In the genomic region with DNA sequence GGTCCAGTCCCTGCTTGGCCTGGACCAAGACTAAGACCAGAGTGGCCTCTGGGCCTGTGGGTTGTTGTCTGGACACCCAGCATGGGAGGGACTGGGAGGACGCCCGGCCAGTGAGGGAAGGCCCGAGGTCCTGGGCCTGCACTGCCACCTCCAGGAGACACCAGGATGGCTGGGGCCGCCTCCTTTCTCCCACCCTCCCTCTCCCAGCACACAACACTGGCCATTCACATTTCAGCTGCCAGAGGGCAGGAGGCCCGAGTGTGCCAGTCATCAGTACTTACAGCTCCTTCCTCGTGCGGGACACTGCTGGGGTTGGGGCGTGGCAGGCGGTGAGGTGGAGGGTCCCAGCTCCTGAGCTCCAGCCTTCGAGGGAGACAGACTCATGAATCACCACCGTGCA, we compare ENCODE assay signal across 27 cellular contexts.
A peak's percentile ranks its signal among the peaks of the same experiment; 100 is the strongest.
DNase-seq lines count a peak whose midpoint lies in the region; ATAC-seq, FAIRE-seq and TF ChIP-seq lines count a peak whose summit lies in the region.
"Had no signal": no experiment of that assay in that cellular context is flagged by ENCODE, and none has a peak within 500 bp of the region (broad histone marks: within the 10 kb centered on the region; RNA-seq: fewer than 3 reads in every experiment).

No MANE protein-coding gene starts in this region.

- intact Hi-C loops in Panc1 (cut with micrococcal nuclease; ENCODE audit: unreplicated experiment) (no loop called here), kidney (cut with DNase I) (no loop called here)

- H3K36me3 ChIP-seq in Panc1 (ENCODE audit: control insufficient read depth, insufficient read depth, low read length) (no peaks in the 10 kb centered on the region), kidney (ENCODE audit: control insufficient read depth in 1 of 2, insufficient read depth in 2 of 2, low read length in 2 of 2) (no peaks in the 10 kb centered on the region)
- H3K36me3 ChIP-seq: tibial artery had no signal

- H3K27me3 ChIP-seq in Panc1 (ENCODE audit: control insufficient read depth, insufficient read depth, low read length): no peaks in the 10 kb centered on the region

- H3K27ac ChIP-seq in Panc1 (ENCODE audit: low read length) (no peak overlapping the region), kidney (ENCODE audit: low read depth in 2 of 2, low read length in 2 of 2) (no peak overlapping the region)
- H3K27ac ChIP-seq: epithelial cell of prostate, tibial artery had no signal

- no peaks in the 10 kb centered on the region for H3K4me1 Mint-ChIP-seq in activated naive CD8-positive, alpha-beta T cell treated with anti-CD3 and anti-CD28 coated beads, Interleukin-2, amount 10 ng/mL, durations not matched to agents 7 days and 5 days
- H3K4me1 Mint-ChIP-seq in activated naive CD8-positive, alpha-beta T cell treated with anti-CD3 and anti-CD28 coated beads for 36 hours: no peaks in the 10 kb centered on the region
- H3K4me1 Mint-ChIP-seq in stimulated activated effector memory CD8-positive, alpha-beta T cell treated with anti-CD3 and anti-CD28 coated beads, Interleukin-12 subunit alpha, Interleukin-12 subunit beta, amount 100 ng/mL, for 72 hours: no peaks in the 10 kb centered on the region
- H3K4me1 Mint-ChIP-seq in activated CD4-positive, alpha-beta T cell treated with anti-CD3 and anti-CD28 coated beads, Interleukin-2, amount 10 ng/mL, durations not matched to agents 7 days and 5 days: no peaks in the 10 kb centered on the region
- H3K4me1 Mint-ChIP-seq: activated B cell treated with CpG ODN at 0.5 μM for 24 hours; activated CD8-positive, alpha-beta memory T cell treated with anti-CD3 and anti-CD28 coated beads, Interleukin-2, amount 10 ng/mL, durations not matched to agents 7 days and 5 days; CD4-positive, alpha-beta memory T cell had no signal

- FAIRE-seq in kidney (lab: Jason Lieb, UNC): no peak
- FAIRE-seq: A204.1, small intestine had no signal

- in situ Hi-C loops in Panc1 (cut with HindIII; ENCODE audit: low pct_unique_long_range_greater_than_20kb, low sequenced_read_pairs): no loop called here

- BruUV-seq in Panc1 (replicated peaks; lab: Mats Ljungman, UMichigan): no TSS peak

- H3K4me1 ChIP-seq in Panc1 (ENCODE audit: control insufficient read depth, insufficient read depth, low read length) (no peaks in the 10 kb centered on the region; the same call in 1 of the 2 replicates), kidney (ENCODE audit: control insufficient read depth in 1 of 2, insufficient read depth in 1 of 2, low read depth in 1 of 2, low read length in 2 of 2) (peaks cover 0 to 2% of the 10 kb centered on the region in 2 donors)
- H3K4me1 ChIP-seq: tibial artery had no signal

- no peaks in the 10 kb centered on the region for H3K27me3 Mint-ChIP-seq in activated naive CD8-positive, alpha-beta T cell treated with anti-CD3 and anti-CD28 coated beads, Interleukin-2, amount 10 ng/mL, durations not matched to agents 7 days and 5 days
- H3K27me3 Mint-ChIP-seq in activated naive CD8-positive, alpha-beta T cell treated with anti-CD3 and anti-CD28 coated beads for 36 hours: peaks cover 2% of the 10 kb centered on the region
- H3K27me3 Mint-ChIP-seq in activated CD4-positive, alpha-beta T cell treated with anti-CD3 and anti-CD28 coated beads, Interleukin-2, amount 10 ng/mL, durations not matched to agents 7 days and 5 days: no peaks in the 10 kb centered on the region

- no peak overlapping the region for H3K27ac Mint-ChIP-seq in activated naive CD8-positive, alpha-beta T cell treated with anti-CD3 and anti-CD28 coated beads, Interleukin-2, amount 10 ng/mL, durations not matched to agents 7 days and 5 days
- H3K27ac Mint-ChIP-seq in activated naive CD8-positive, alpha-beta T cell treated with anti-CD3 and anti-CD28 coated beads for 36 hours: no peak overlapping the region
- no peak overlapping the region for H3K27ac Mint-ChIP-seq in stimulated activated effector memory CD8-positive, alpha-beta T cell treated with anti-CD3 and anti-CD28 coated beads, Interleukin-12 subunit alpha, Interleukin-12 subunit beta, amount 100 ng/mL, for 72 hours
- no peak overlapping the region for H3K27ac Mint-ChIP-seq in activated CD4-positive, alpha-beta T cell treated with anti-CD3 and anti-CD28 coated beads, Interleukin-2, amount 10 ng/mL, durations not matched to agents 7 days and 5 days
- H3K27ac Mint-ChIP-seq: activated B cell treated with CpG ODN at 0.5 μM for 24 hours; activated CD8-positive, alpha-beta memory T cell treated with anti-CD3 and anti-CD28 coated beads, Interleukin-2, amount 10 ng/mL, durations not matched to agents 7 days and 5 days had no signal

- no peaks in the 10 kb centered on the region for H3K9me3 ChIP-seq in Panc1 (ENCODE audit: control insufficient read depth, insufficient read depth, low read depth, low read length)
- no peaks in the 10 kb centered on the region for H3K9me3 ChIP-seq in kidney (ENCODE audit: control insufficient read depth in 1 of 2, low read length in 2 of 2)
- H3K9me3 ChIP-seq: tibial artery had no signal

- no peak overlapping the region for H3K4me3 ChIP-seq in Panc1 (ENCODE audit: low read depth in 2 of 2, low read length in 2 of 2)
- no peak overlapping the region for H3K4me3 ChIP-seq in kidney (ENCODE audit: low read length in 2 of 2)
- H3K4me3 ChIP-seq: tibial artery had no signal

- H3K36me3 Mint-ChIP-seq in activated naive CD8-positive, alpha-beta T cell treated with anti-CD3 and anti-CD28 coated beads, Interleukin-2, amount 10 ng/mL, durations not matched to agents 7 days and 5 days: no peaks in the 10 kb centered on the region
- no peaks in the 10 kb centered on the region for H3K36me3 Mint-ChIP-seq in activated naive CD8-positive, alpha-beta T cell treated with anti-CD3 and anti-CD28 coated beads for 36 hours
- no peaks in the 10 kb centered on the region for H3K36me3 Mint-ChIP-seq in stimulated activated effector memory CD8-positive, alpha-beta T cell treated with anti-CD3 and anti-CD28 coated beads, Interleukin-12 subunit alpha, Interleukin-12 subunit beta, amount 100 ng/mL, for 72 hours
- no peaks in the 10 kb centered on the region for H3K36me3 Mint-ChIP-seq in activated CD4-positive, alpha-beta T cell treated with anti-CD3 and anti-CD28 coated beads, Interleukin-2, amount 10 ng/mL, durations not matched to agents 7 days and 5 days (ENCODE audit: low read depth)
- H3K36me3 Mint-ChIP-seq: activated CD8-positive, alpha-beta memory T cell treated with anti-CD3 and anti-CD28 coated beads, Interleukin-2, amount 10 ng/mL, durations not matched to agents 7 days and 5 days; CD4-positive, alpha-beta memory T cell had no signal

- TF ChIP-seq CTCF in Panc1 (IDR thresholded peaks at IDR 0.05): no peak; the same call in 1 of the 2 replicates
- TF ChIP-seq CTCF in kidney (IDR thresholded peaks at IDR 0.05; ENCODE audit: borderline replicate concordance, extremely low read depth, insufficient read depth): no peak

- no peak overlapping the region for H3K9ac ChIP-seq in kidney (ENCODE audit: low read length in 2 of 2)

- CTCF ChIA-PET in Panc1 (lab: Charles Lee): no interaction called here
- CTCF ChIA-PET in activated CD4-positive, alpha-beta T cell treated with anti-CD3 and anti-CD28 coated beads, Interleukin-2, amount 10 ng/mL, durations not matched to agents 7 days and 5 days (lab: Charles Lee): no interaction called here

- POLR2A ChIA-PET in activated naive CD8-positive, alpha-beta T cell treated with anti-CD3 and anti-CD28 coated beads, Interleukin-2, amount 10 ng/mL, durations not matched to agents 7 days and 5 days (lab: Charles Lee): no interaction called here
- POLR2A ChIA-PET in Panc1 (lab: Charles Lee): no interaction called here
- POLR2A ChIA-PET in activated CD4-positive, alpha-beta T cell treated with anti-CD3 and anti-CD28 coated beads, Interleukin-2, amount 10 ng/mL, durations not matched to agents 7 days and 5 days (lab: Charles Lee): no interaction called here

- ATAC-seq in activated naive CD8-positive, alpha-beta T cell treated with anti-CD3 and anti-CD28 coated beads, Interleukin-2, amount 10 ng/mL, durations not matched to agents 7 days and 5 days (ENCODE audit: low read depth): no peak
- ATAC-seq in Panc1: peak; percentile 56; the same call in 1 of the 2 replicates
- ATAC-seq in stimulated activated effector memory CD8-positive, alpha-beta T cell treated with anti-CD3 and anti-CD28 coated beads, Interleukin-12 subunit alpha, Interleukin-12 subunit beta, amount 100 ng/mL, for 72 hours: peak; percentile 27
- ATAC-seq: activated CD8-positive, alpha-beta memory T cell treated with anti-CD3 and anti-CD28 coated beads, Interleukin-2, amount 10 ng/mL, durations not matched to agents 7 days and 5 days; left cardiac atrium had no signal

- H3K9me3 Mint-ChIP-seq in activated naive CD8-positive, alpha-beta T cell treated with anti-CD3 and anti-CD28 coated beads, Interleukin-2, amount 10 ng/mL, durations not matched to agents 7 days and 5 days: no peaks in the 10 kb centered on the region
- H3K9me3 Mint-ChIP-seq in activated naive CD8-positive, alpha-beta T cell treated with anti-CD3 and anti-CD28 coated beads for 36 hours: no peaks in the 10 kb centered on the region
- no peaks in the 10 kb centered on the region for H3K9me3 Mint-ChIP-seq in stimulated activated effector memory CD8-positive, alpha-beta T cell treated with anti-CD3 and anti-CD28 coated beads, Interleukin-12 subunit alpha, Interleukin-12 subunit beta, amount 100 ng/mL, for 72 hours
- no peaks in the 10 kb centered on the region for H3K9me3 Mint-ChIP-seq in activated CD4-positive, alpha-beta T cell treated with anti-CD3 and anti-CD28 coated beads, Interleukin-2, amount 10 ng/mL, durations not matched to agents 7 days and 5 days
- H3K9me3 Mint-ChIP-seq: activated B cell treated with CpG ODN at 0.5 μM for 24 hours; CD4-positive, alpha-beta memory T cell had no signal

- no peak overlapping the region for H3K4me3 Mint-ChIP-seq in activated naive CD8-positive, alpha-beta T cell treated with anti-CD3 and anti-CD28 coated beads, Interleukin-2, amount 10 ng/mL, durations not matched to agents 7 days and 5 days
- no peak overlapping the region for H3K4me3 Mint-ChIP-seq in activated naive CD8-positive, alpha-beta T cell treated with anti-CD3 and anti-CD28 coated beads for 36 hours
- H3K4me3 Mint-ChIP-seq in stimulated activated effector memory CD8-positive, alpha-beta T cell treated with anti-CD3 and anti-CD28 coated beads, Interleukin-12 subunit alpha, Interleukin-12 subunit beta, amount 100 ng/mL, for 72 hours: no peak overlapping the region
- no peak overlapping the region for H3K4me3 Mint-ChIP-seq in activated CD4-positive, alpha-beta T cell treated with anti-CD3 and anti-CD28 coated beads, Interleukin-2, amount 10 ng/mL, durations not matched to agents 7 days and 5 days
- H3K4me3 Mint-ChIP-seq: activated B cell treated with CpG ODN at 0.5 μM for 24 hours; activated CD8-positive, alpha-beta memory T cell treated with anti-CD3 and anti-CD28 coated beads, Interleukin-2, amount 10 ng/mL, durations not matched to agents 7 days and 5 days; CD4-positive, alpha-beta memory T cell had no signal

- DNase-seq in activated naive CD8-positive, alpha-beta T cell treated with anti-CD3 and anti-CD28 coated beads, Interleukin-2, amount 10 ng/mL, durations not matched to agents 7 days and 5 days: peak; percentile 20
- no peak for DNase-seq in activated naive CD8-positive, alpha-beta T cell treated with anti-CD3 and anti-CD28 coated beads for 36 hours
- DNase-seq in Panc1 (ENCODE audit: low read depth, low spot score): no peak
- DNase-seq in kidney: peak; percentile 55
- no peak for DNase-seq in stimulated activated effector memory CD8-positive, alpha-beta T cell treated with anti-CD3 and anti-CD28 coated beads, Interleukin-12 subunit alpha, Interleukin-12 subunit beta, amount 100 ng/mL, for 72 hours (ENCODE audit: low spot score in 2 of 2)
- DNase-seq in effector CD8-positive, alpha-beta T cell (lab: John Stamatoyannopoulos, UW): no peak
- DNase-seq in activated CD4-positive, alpha-beta T cell treated with anti-CD3 and anti-CD28 coated beads, Interleukin-2, amount 10 ng/mL, durations not matched to agents 7 days and 5 days: no peak
- DNase-seq in LoVo (ENCODE audit: low spot score): no peak
- DNase-seq: activated B cell treated with CpG ODN at 0.5 μM for 24 hours; activated CD8-positive, alpha-beta memory T cell treated with anti-CD3 and anti-CD28 coated beads, Interleukin-2, amount 10 ng/mL, durations not matched to agents 7 days and 5 days; activated naive CD4-positive, alpha-beta T cell treated with Interleukin-2 at 50 U/mL for 16 hours; AML-193; CD4-positive, alpha-beta memory T cell; HCEC 1CT; KG1; left cardiac atrium; mesenchymal stem cell; NCI-H1436 treated with DMSO at 0.1 percent for 48 hours; OCI-M1; Right ventricle myocardium superior; small intestine; stimulated activated CD4-positive, alpha-beta T cell treated with anti-CD3 and anti-CD28 coated beads, Interleukin-1b, Interleukin-23, amount 100 ng/mL, for 48 hours; stimulated activated CD8-positive, alpha-beta memory T cell treated with anti-CD3 and anti-CD28 coated beads, Interleukin-4, amount 100 ng/mL, for 48 hours; T1000; tibial artery had no signal

Comparison
In these comparisons a context has a peak if more than half of its experiments do, and no peak if none do; other contexts are left out.
1. DNase-seq: peak in activated naive CD8-positive, alpha-beta T cell treated with anti-CD3 and anti-CD28 coated beads, Interleukin-2, amount 10 ng/mL, durations not matched to agents 7 days and 5 days (single experiment) and kidney (single experiment); none in activated naive CD8-positive, alpha-beta T cell treated with anti-CD3 and anti-CD28 coated beads for 36 hours (single experiment), Panc1 (single experiment), stimulated activated effector memory CD8-positive, alpha-beta T cell treated with anti-CD3 and anti-CD28 coated beads, Interleukin-12 subunit alpha, Interleukin-12 subunit beta, amount 100 ng/mL, for 72 hours (0 of 2), effector CD8-positive, alpha-beta T cell (single experiment), activated CD4-positive, alpha-beta T cell treated with anti-CD3 and anti-CD28 coated beads, Interleukin-2, amount 10 ng/mL, durations not matched to agents 7 days and 5 days (single experiment) and LoVo (single experiment).